In genomic region chr6:127420558-127420957, GRCh38 we compare ENCODE assay signal across 8 cellular contexts. TPM values are rescaled to one million over a fixed set of nuclear protein-coding genes. Genes with fewer than 3 reads are reported as not detected.
DNase-seq lines count a peak whose midpoint lies in the region; ATAC-seq, FAIRE-seq and TF ChIP-seq lines count a peak whose summit lies in the region.

No MANE protein-coding gene starts in this region.

- no peak overlapping the region for H3K4me2 ChIP-seq in DND-41 (ENCODE audit: insufficient read depth, low read length)

- peak overlapping the region; percentile 85 for H3K27ac Mint-ChIP-seq in activated T-cell treated with anti-CD3 and anti-CD28 coated beads, Interleukin-2, amount 50 U/mL, for 24 hours

- TF ChIP-seq EP300 in tibial nerve (IDR thresholded peaks at IDR 0.05) = peak in 1 of 2 donors; percentile 81

- H3K9me3 Mint-ChIP-seq in activated T-cell treated with anti-CD3 and anti-CD28 coated beads, Interleukin-2, amount 50 U/mL, for 24 hours = no peaks in the 10 kb centered on the region

- peak; percentile 99 for ATAC-seq in DND-41 (ENCODE audit: insufficient read depth, low read depth)
- peak; percentile 100 for ATAC-seq in GM21515 (IDR thresholded peaks at IDR 0.05; ENCODE audit: unreplicated experiment)
- peak; percentile 88 for ATAC-seq in omental fat pad (ENCODE audit: low FRiP score)

- 0 to 2% methylated on average over 2 of the region's 2 CpGs for WGBS in tibial nerve, 2 donors

- TF ChIP-seq CTCF in DND-41 (IDR thresholded peaks at IDR 0.05; ENCODE audit: borderline replicate concordance, extremely low read depth, low read length, poor library complexity, severe bottlenecking) (peak; percentile 69), fibroblast of the aortic adventitia (IDR thresholded peaks at IDR 0.05; ENCODE audit: insufficient read depth, low read length) (peak; percentile 35), omental fat pad (IDR thresholded peaks at IDR 0.05) (no peak), tibial nerve (IDR thresholded peaks at IDR 0.05) (peak in 4 of 5 experiments; percentile 28 to 41 (median 36))

- no peaks in the 10 kb centered on the region for H3K79me2 ChIP-seq in DND-41 (ENCODE audit: insufficient read depth, low read length)

- H3K4me3 Mint-ChIP-seq in activated T-cell treated with anti-CD3 and anti-CD28 coated beads, Interleukin-2, amount 50 U/mL, for 24 hours = peak overlapping the region; percentile 53

- H2AFZ ChIP-seq in DND-41 (ENCODE audit: low read depth, low read length) = no peak overlapping the region

- TF ChIP-seq POLR2A in tibial nerve (IDR thresholded peaks at IDR 0.05) = no peak

- FAIRE-seq in RCC 7860 (lab: Jason Lieb, UNC) = peak; percentile 81

- DNase-seq in DND-41 (peak; percentile 59), HT-29 (ENCODE audit: low spot score) (peak; percentile 82), RCC 7860 (ENCODE audit: low spot score) (peak; percentile 83), fibroblast of the aortic adventitia (ENCODE audit: low read depth) (peak; percentile 96), omental fat pad (ENCODE audit: low spot score) (peak; percentile 27), tibial nerve (ENCODE audit: low spot score in 2 of 2) (peak; percentile 26 to 41)
- peak; percentile 65 for DNase-seq in activated T-cell treated with anti-CD3 and anti-CD28 coated beads, Interleukin-2, amount 50 U/mL, for 24 hours

- H3K27ac ChIP-seq in DND-41 (ENCODE audit: low read length) (no peak overlapping the region), tibial nerve (peak overlapping the region in 2 of 4 donors; percentile 56 to 68)

- no peaks in the 10 kb centered on the region for H4K20me1 ChIP-seq in DND-41 (ENCODE audit: insufficient read depth, low read length)

- no peaks in the 10 kb centered on the region for H3K27me3 Mint-ChIP-seq in activated T-cell treated with anti-CD3 and anti-CD28 coated beads, Interleukin-2, amount 50 U/mL, for 24 hours

- H3K4me1 ChIP-seq in DND-41 (ENCODE audit: insufficient read depth, low read length) (no peaks in the 10 kb centered on the region), tibial nerve (peaks cover 0 to 12% (median 0%) of the 10 kb centered on the region in 4 donors)

- no peak overlapping the region for H3K9ac ChIP-seq in DND-41 (ENCODE audit: low read depth, low read length)

- H3K4me3 ChIP-seq in DND-41 (ENCODE audit: low read depth in 1 of 2, low read length in 2 of 2) = no peak overlapping the region
- H3K4me3 ChIP-seq in fibroblast of the aortic adventitia (ENCODE audit: low read depth, low read length) = no peak overlapping the region
- H3K4me3 ChIP-seq in tibial nerve = no peak overlapping the region

- H3K4me1 Mint-ChIP-seq in activated T-cell treated with anti-CD3 and anti-CD28 coated beads, Interleukin-2, amount 50 U/mL, for 24 hours (ENCODE audit: low read depth) = peaks cover 26% of the 10 kb centered on the region

- H3K36me3 Mint-ChIP-seq in activated T-cell treated with anti-CD3 and anti-CD28 coated beads, Interleukin-2, amount 50 U/mL, for 24 hours (ENCODE audit: low read depth) = no peaks in the 10 kb centered on the region

- H3K9me3 ChIP-seq in DND-41 (ENCODE audit: insufficient read depth, low read length, severe bottlenecking) = no peaks in the 10 kb centered on the region
- no peaks in the 10 kb centered on the region for H3K9me3 ChIP-seq in tibial nerve

- H3K27me3 ChIP-seq in DND-41 (ENCODE audit: insufficient read depth, low read length, poor library complexity) = no peaks in the 10 kb centered on the region
- H3K27me3 ChIP-seq in tibial nerve = no peaks in the 10 kb centered on the region

- H3K36me3 ChIP-seq in DND-41 (ENCODE audit: insufficient read depth, low read length) (no peaks in the 10 kb centered on the region), tibial nerve (no peaks in the 10 kb centered on the region)

RNA-seq across cellular contexts. Expression of gene KIAA0408, which starts 38.6 kb away (rescaled TPM):
- not detected in 2 replicates for total RNA-seq in HT-29 (2014; rRNA removed; shearing (Covaris generic))
- 1.5 and 12.8 TPM in 2 replicates for total RNA-seq in fibroblast of the aortic adventitia (ENCODE audit: low replicate concordance)
- 10 to 100 TPM in 2 of 4 donors, 1 to 10 TPM in 2; 4.7 to 15.3 (median 9.0) TPM for total RNA-seq in omental fat pad
- 10 to 100 TPM in 3 of 4 donors, 1 to 10 TPM in 1; 8.4 to 16.5 (median 11.8) TPM for total RNA-seq in tibial nerve

Comparison
In these comparisons a context has a peak if more than half of its experiments do, and no peak if none do; other contexts are left out.
1. DNase-seq: peak in every context shown above with its lines; median percentile 96 in fibroblast of the aortic adventitia; 83 in RCC 7860; 82 in HT-29; 65 in activated T-cell treated with anti-CD3 and anti-CD28 coated beads, Interleukin-2, amount 50 U/mL, for 24 hours; 59 in DND-41; 34 in tibial nerve; 27 in omental fat pad.
2. CTCF ChIP-seq: peak in DND-41 (single experiment), fibroblast of the aortic adventitia (single experiment) and tibial nerve (4 of 5); none in omental fat pad (0 of 3).
3. Peak in every context shown above with its lines, with median percentiles within 50 percentile points of each other: ATAC-seq.